1 cellular context compared by ENCODE assay signal in the genomic region with DNA sequence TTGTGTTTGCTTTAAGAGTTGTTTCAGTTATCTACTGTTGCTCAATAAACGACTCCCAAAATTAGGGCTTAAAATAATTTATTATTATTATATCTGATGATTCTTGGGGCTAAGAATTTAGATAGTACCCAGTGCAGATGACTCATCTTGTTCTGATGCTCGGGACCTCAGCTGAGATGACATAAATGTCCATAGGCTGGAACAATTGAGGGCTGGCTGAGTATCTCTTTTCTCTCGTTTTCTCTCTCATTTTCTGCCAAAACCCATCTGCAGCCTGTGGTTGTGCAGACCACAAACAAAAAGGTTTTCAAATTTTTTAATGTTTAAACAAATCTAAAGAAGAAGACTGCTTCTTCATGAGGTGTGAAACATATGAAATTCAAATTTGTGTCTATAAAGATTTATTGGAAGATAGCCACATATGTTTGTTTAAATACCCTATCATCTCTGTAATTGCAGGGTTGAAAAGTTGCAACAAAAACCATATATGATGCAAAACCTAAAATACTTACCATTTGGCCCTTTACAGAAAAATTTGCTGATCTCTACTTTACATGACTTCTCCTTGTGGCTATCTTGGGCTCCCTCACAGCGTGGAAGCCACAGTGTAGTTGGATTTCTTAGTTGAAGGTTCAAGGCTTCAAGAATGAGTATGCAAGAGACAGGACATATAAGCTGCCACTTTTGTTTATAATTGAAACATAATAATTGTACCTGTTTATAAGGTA.
A peak's percentile ranks its signal among the peaks of the same experiment; 100 is the strongest.
TF ChIP-seq lines count a peak whose summit lies in the region.

No MANE protein-coding gene starts in this region.

TF ChIP-seq in IMR-90, 13 proteins besides CTCF, POLR2A, EP300 and RAD21:
- TF ChIP-seq MXI1 (IDR thresholded peaks at IDR 0.05; ENCODE audit: borderline replicate concordance, low read depth, low read length) (no peak), RCOR1 (IDR thresholded peaks at IDR 0.05; ENCODE audit: insufficient replicate concordance, low read length) (no peak), MAZ (IDR thresholded peaks at IDR 0.05; ENCODE audit: borderline replicate concordance, low read depth, low read length) (no peak), CEBPB (IDR thresholded peaks at IDR 0.05; ENCODE audit: low read depth, low read length) (peak; percentile 69), SMC3 (IDR thresholded peaks at IDR 0.05; ENCODE audit: low read depth, low read length) (no peak), FOS (IDR thresholded peaks at IDR 0.05; ENCODE audit: low read depth, low read length) (peak; percentile 40; the same call in 1 of the 2 replicates), MAFK (IDR thresholded peaks at IDR 0.05; ENCODE audit: low read depth, low read length) (no peak), NFE2L2 (IDR thresholded peaks at IDR 0.05; ENCODE audit: low read depth, low read length) (no peak), CHD1 (IDR thresholded peaks at IDR 0.05; ENCODE audit: low read depth, low read length) (no peak), ELK1 (IDR thresholded peaks at IDR 0.05; ENCODE audit: borderline replicate concordance, low read depth, low read length) (no peak)
- TF ChIP-seq, protein P1, sequence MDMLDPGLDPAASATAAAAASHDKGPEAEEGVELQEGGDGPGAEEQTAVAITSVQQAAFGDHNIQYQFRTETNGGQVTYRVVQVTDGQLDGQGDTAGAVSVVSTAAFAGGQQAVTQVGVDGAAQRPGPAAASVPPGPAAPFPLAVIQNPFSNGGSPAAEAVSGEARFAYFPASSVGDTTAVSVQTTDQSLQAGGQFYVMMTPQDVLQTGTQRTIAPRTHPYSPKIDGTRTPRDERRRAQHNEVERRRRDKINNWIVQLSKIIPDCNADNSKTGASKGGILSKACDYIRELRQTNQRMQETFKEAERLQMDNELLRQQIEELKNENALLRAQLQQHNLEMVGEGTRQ (IDR thresholded peaks at IDR 0.05; ENCODE audit: low read depth, low read length), result no peak
